Comparison of ENCODE assay signal across 9 cellular contexts in the genomic region with DNA sequence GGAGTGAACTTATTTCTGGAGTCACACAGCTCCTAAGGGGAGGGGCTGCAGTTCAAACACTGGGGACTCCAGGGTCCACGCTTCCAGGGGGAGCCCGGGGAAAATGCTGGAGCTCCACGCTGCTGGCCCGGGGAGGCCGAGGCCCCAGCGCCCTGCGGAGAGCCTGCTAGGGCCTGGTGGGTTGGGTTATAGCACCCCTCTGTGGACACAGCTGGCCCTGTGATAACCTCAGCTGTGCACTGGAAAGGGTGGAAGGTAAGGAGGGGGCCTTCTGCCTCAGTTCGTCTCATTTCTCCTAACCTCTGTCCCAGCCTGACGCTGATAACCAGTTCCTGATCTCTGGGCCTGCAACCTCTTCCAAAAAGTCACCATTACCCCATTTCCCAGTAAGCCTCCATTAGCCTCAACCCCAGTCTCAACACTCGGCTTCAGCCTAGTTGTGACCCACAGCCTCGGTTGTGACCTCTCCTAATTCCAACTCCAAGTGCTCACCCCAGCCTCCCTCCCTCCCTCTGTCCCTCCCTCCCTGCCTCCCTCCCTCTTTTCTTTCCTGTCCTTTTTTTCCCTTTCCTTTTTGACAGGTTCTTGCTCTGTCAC. TPM values are rescaled to one million over a fixed set of nuclear protein-coding genes. Genes with fewer than 3 reads are reported as not detected.
DNase-seq lines count a peak whose midpoint lies in the region; ATAC-seq and TF ChIP-seq lines count a peak whose summit lies in the region.
"Had no signal": no experiment of that assay in that cellular context is flagged by ENCODE, and none has a peak within 500 bp of the region (broad histone marks: within the 10 kb centered on the region; RNA-seq: fewer than 3 reads in every experiment).

No MANE protein-coding gene starts in this region.

- in situ Hi-C loops in KBM-7 (cut with MboI; ENCODE audit: low pct_unique_long_range_greater_than_20kb, low sequenced_read_pairs): no loop called here

- H3K27me3 ChIP-seq in DOHH2 (ENCODE audit: control insufficient read depth, low read length) (peaks cover 15% of the 10 kb centered on the region), thyroid gland (no peaks in the 10 kb centered on the region)

- H3K9me3 ChIP-seq in DOHH2 (ENCODE audit: control insufficient read depth, insufficient read depth, low read length) (no peaks in the 10 kb centered on the region), thyroid gland (no peaks in the 10 kb centered on the region)

- no peaks in the 10 kb centered on the region for H3K9me2 ChIP-seq in DOHH2 (replicated peaks; ENCODE audit: control insufficient read depth, low read length)

- no peaks in the 10 kb centered on the region for H3K79me2 ChIP-seq in DOHH2 (ENCODE audit: control insufficient read depth, low read length)

- H3K9me3 Mint-ChIP-seq in effector memory CD8-positive, alpha-beta T cell: no peaks in the 10 kb centered on the region
- H3K9me3 Mint-ChIP-seq in mesothelial cell of epicardium: no peaks in the 10 kb centered on the region

- peaks cover 15% of the 10 kb centered on the region for H3K4me1 ChIP-seq in DOHH2 (ENCODE audit: control insufficient read depth, low read length)
- H3K4me1 ChIP-seq in thyroid gland: peaks cover 10 to 45% of the 10 kb centered on the region in 2 donors

- TF ChIP-seq CTCF in DOHH2 (IDR thresholded peaks at IDR 0.05; ENCODE audit: low read depth, low read length, poor library complexity, severe bottlenecking): peak; percentile 62
- TF ChIP-seq CTCF in mesothelial cell of epicardium (IDR thresholded peaks at IDR 0.05; ENCODE audit: unreplicated experiment): peak; percentile 20
- peak in 5 of 6 experiments; percentile 23 to 90 (median 75) for TF ChIP-seq CTCF in thyroid gland (IDR thresholded peaks at IDR 0.05)

- no peaks in the 10 kb centered on the region for H4K20me1 ChIP-seq in DOHH2 (ENCODE audit: control insufficient read depth, insufficient read depth, low read depth, low read length)

- no peaks in the 10 kb centered on the region for H3F3A ChIP-seq in DOHH2 (ENCODE audit: control insufficient read depth, insufficient read depth)

- no peak overlapping the region for H3K4me3 Mint-ChIP-seq in effector memory CD8-positive, alpha-beta T cell
- no peak overlapping the region for H3K4me3 Mint-ChIP-seq in mesothelial cell of epicardium

- H3K27ac Mint-ChIP-seq in effector memory CD8-positive, alpha-beta T cell: no peak overlapping the region
- no peak overlapping the region for H3K27ac Mint-ChIP-seq in mesothelial cell of epicardium

- H3K36me3 Mint-ChIP-seq in effector memory CD8-positive, alpha-beta T cell (ENCODE audit: insufficient read depth): peaks cover 32% of the 10 kb centered on the region
- no peaks in the 10 kb centered on the region for H3K36me3 Mint-ChIP-seq in mesothelial cell of epicardium

- H3K4me3 ChIP-seq in DOHH2 (ENCODE audit: low read length) (no peak overlapping the region), thyroid gland (replicated peaks in 1 of 3) (no peak overlapping the region)

- H3K27ac ChIP-seq in DOHH2 (ENCODE audit: low read depth, low read length) (no peak overlapping the region), thyroid gland (peak overlapping the region in 2 of 3 donors; percentile 47 to 53)

- H3K4me1 Mint-ChIP-seq in effector memory CD8-positive, alpha-beta T cell (ENCODE audit: low read depth in 2 of 2): peaks cover 7 to 10% of the 10 kb centered on the region in 2 donors
- peaks cover 2% of the 10 kb centered on the region for H3K4me1 Mint-ChIP-seq in mesothelial cell of epicardium

- intact Hi-C loops in thyroid gland (cut with DNase I): loop anchor here (2.0 to 10.0 kb wide), 3 partner anchors 264 to 396 kb away; a partner anchor contains a TSS

- 34 to 49% methylated on average over 4 to 11 of the region's 11 CpGs for WGBS in thyroid gland, 2 donors

- no peak overlapping the region for H3K4me2 ChIP-seq in DOHH2 (ENCODE audit: low read length)

- H3K36me3 ChIP-seq in DOHH2 (ENCODE audit: control insufficient read depth, low read length) (no peaks in the 10 kb centered on the region), thyroid gland (no peaks in the 10 kb centered on the region)

- ATAC-seq in effector memory CD8-positive, alpha-beta T cell (replicated peaks): peak; percentile 57

- peaks cover 0 to 1% of the 10 kb centered on the region in 2 donors for H3K27me3 Mint-ChIP-seq in effector memory CD8-positive, alpha-beta T cell
- H3K27me3 Mint-ChIP-seq in mesothelial cell of epicardium (ENCODE audit: low read depth): peaks cover 3% of the 10 kb centered on the region

- TF ChIP-seq POLR2A in thyroid gland (IDR thresholded peaks at IDR 0.05): no peak

- peak; percentile 46 for DNase-seq in KBM-7
- DNase-seq in activated CD4-positive, alpha-beta T cell treated with anti-CD3 and anti-CD28 coated beads for 1 hour: peak; percentile 33
- DNase-seq in effector memory CD8-positive, alpha-beta T cell: no peak
- DNase-seq in mesothelial cell of epicardium (ENCODE audit: low spot score in 2 of 2, unreplicated experiment in 2 of 2): peak in 1 of 2 experiments; percentile 56
- DNase-seq in thyroid gland: peak; percentile 58 to 72
- DNase-seq in NCI-H226: no peak
- DNase-seq in RKO (ENCODE audit: low spot score): no peak

RNA-seq across cellular contexts. Expression of a gene that starts 7.1 kb away (rescaled TPM):
- total RNA-seq in mesothelial cell of epicardium (20.0 to 22.9 TPM (median 20.3 TPM) in 3 replicates), thyroid gland (10 to 100 TPM; 29.4 to 70.4 (median 43.6) TPM)

RNA-seq across cellular contexts. Expression of a gene that starts 13.4 kb away (rescaled TPM):
- total RNA-seq in mesothelial cell of epicardium: 0.11 to 0.24 TPM (median 0.11 TPM) in 3 replicates
- not detected for total RNA-seq in thyroid gland
- total RNA-seq: T-helper 2 cell treated with Interferon-gamma antibody and Interleukin-4, amounts not matched to agents 100 ng/mL and 5 ng/mL, for 36 hours had no signal

Comparison
In these comparisons a context has a peak if more than half of its experiments do, and no peak if none do; other contexts are left out.
1. CTCF ChIP-seq: peak in every context shown above with its lines; median percentile 75 in thyroid gland; 62 in DOHH2; 20 in mesothelial cell of epicardium.
2. DNase-seq: peak in KBM-7 (single experiment), activated CD4-positive, alpha-beta T cell treated with anti-CD3 and anti-CD28 coated beads for 1 hour (single experiment) and thyroid gland (2 of 2); none in effector memory CD8-positive, alpha-beta T cell (0 of 3), NCI-H226 (single experiment) and RKO (single experiment).